1 cellular context compared by ENCODE assay signal in genomic region chr20:38165089-38165965, GRCh38.
TF ChIP-seq lines count a peak whose summit lies in the region.

Gene TGM2 (minus strand): TSS chr20:38165270. CDS start chr20:38165198, 72 bp downstream.

TF ChIP-seq in HepG2, 621 proteins besides CTCF, POLR2A, EP300 and RAD21 (continued from another document and continues in another):
- TF ChIP-seq ATF2 (CRISPR knock-in tag; IDR thresholded peaks at IDR 0.05) (peak; percentile 63), TFDP2 (CRISPR knock-in tag; IDR thresholded peaks at IDR 0.05) (peak; percentile 79), JUN (CRISPR knock-in tag; IDR thresholded peaks at IDR 0.05) (peak; percentile 67; the same call in 1 of the 2 replicates), ZNF264 (CRISPR knock-in tag; IDR thresholded peaks at IDR 0.05) (no peak), CCAR2 (optimal IDR thresholded peaks at IDR 0.05; ENCODE audit: low read depth, low read length) (no peak), SRSF4 (IDR thresholded peaks at IDR 0.05; ENCODE audit: low read depth, low read length, poor library complexity, severe bottlenecking) (no peak), KLF16 (CRISPR knock-in tag; IDR thresholded peaks at IDR 0.05) (peak in 1 of 2 experiments; percentile 95; a peak in 2 of 4 replicates), ZNF354B (CRISPR knock-in tag; IDR thresholded peaks at IDR 0.05) (no peak), ETV5 (CRISPR knock-in tag; IDR thresholded peaks at IDR 0.05; ENCODE audit: borderline replicate concordance) (peak; percentile 78), ZSCAN9 (CRISPR knock-in tag; IDR thresholded peaks at IDR 0.05; ENCODE audit: borderline replicate concordance) (peak; percentile 93), PHB2 (IDR thresholded peaks at IDR 0.05; ENCODE audit: partially characterized antibody) (no peak), ZNF552 (CRISPR knock-in tag; IDR thresholded peaks at IDR 0.05; ENCODE audit: borderline replicate concordance) (no peak), ZNF256 (CRISPR knock-in tag; conservative IDR thresholded peaks at IDR 0.05) (no peak), ZNF558 (CRISPR knock-in tag; IDR thresholded peaks at IDR 0.05; ENCODE audit: borderline replicate concordance) (no peak; the same call in 1 of the 2 replicates), MATR3 (CRISPR knock-in tag; IDR thresholded peaks at IDR 0.05) (no peak), THAP7 (CRISPR knock-in tag; IDR thresholded peaks at IDR 0.05) (no peak), ZNF878 (CRISPR knock-in tag; IDR thresholded peaks at IDR 0.05) (0 out of 2 replicates have a peak, but pooled peaks have one; percentile 28), ISX (CRISPR knock-in tag; conservative IDR thresholded peaks at IDR 0.05) (no peak), ZNF234 (CRISPR knock-in tag; conservative IDR thresholded peaks at IDR 0.05) (0 out of 2 replicates have a peak, but pooled peaks have one; percentile 73), LRRFIP1 (CRISPR knock-in tag; conservative IDR thresholded peaks at IDR 0.05) (no peak; the same call in 1 of the 2 replicates), DRAP1 (CRISPR knock-in tag; IDR thresholded peaks at IDR 0.05) (peak; percentile 86), ZNF451 (CRISPR knock-in tag; IDR thresholded peaks at IDR 0.05) (peak; percentile 93), AHDC1 (CRISPR knock-in tag; IDR thresholded peaks at IDR 0.05; ENCODE audit: borderline replicate concordance) (no peak; the same call in 1 of the 2 replicates), CAMTA2 (CRISPR knock-in tag; IDR thresholded peaks at IDR 0.05; ENCODE audit: borderline replicate concordance) (0 out of 2 replicates have a peak, but pooled peaks have one; percentile 55), JDP2 (CRISPR knock-in tag; IDR thresholded peaks at IDR 0.05; ENCODE audit: borderline replicate concordance) (no peak), TOPORS (CRISPR knock-in tag; IDR thresholded peaks at IDR 0.05) (0 out of 2 replicates have a peak, but pooled peaks have one; percentile 46), ZNF3 (CRISPR knock-in tag; IDR thresholded peaks at IDR 0.05) (no peak), ATAD3A (CRISPR knock-in tag; IDR thresholded peaks at IDR 0.05) (no peak), CCDC6 (CRISPR knock-in tag; IDR thresholded peaks at IDR 0.05) (0 out of 2 replicates have a peak, but pooled peaks have one; percentile 37), THRA (CRISPR knock-in tag; IDR thresholded peaks at IDR 0.05; ENCODE audit: borderline replicate concordance) (peak; percentile 65; the same call in 1 of the 2 replicates), ZNF34 (CRISPR knock-in tag; IDR thresholded peaks at IDR 0.05; ENCODE audit: borderline replicate concordance) (peak; percentile 90; the same call in 1 of the 2 replicates), CREBL2 (CRISPR knock-in tag; IDR thresholded peaks at IDR 0.05; ENCODE audit: borderline replicate concordance) (no peak), ZNF678 (CRISPR knock-in tag; IDR thresholded peaks at IDR 0.05) (no peak), PAXIP1 (CRISPR knock-in tag; conservative IDR thresholded peaks at IDR 0.05) (peak; percentile 81), ZNF501 (CRISPR knock-in tag; IDR thresholded peaks at IDR 0.05) (peak; percentile 88), ZNF737 (CRISPR knock-in tag; IDR thresholded peaks at IDR 0.05; ENCODE audit: borderline replicate concordance) (no peak), ZBTB46 (CRISPR knock-in tag; IDR thresholded peaks at IDR 0.05; ENCODE audit: borderline replicate concordance) (0 out of 2 replicates have a peak, but pooled peaks have one; percentile 66), FOXK1 (CRISPR knock-in tag; IDR thresholded peaks at IDR 0.05; ENCODE audit: borderline replicate concordance, low read depth) (peak; percentile 92), PHF8 (CRISPR knock-in tag; IDR thresholded peaks at IDR 0.05) (peak; percentile 54), GTF2F1 (IDR thresholded peaks at IDR 0.05; ENCODE audit: low read length) (0 out of 2 replicates have a peak, but pooled peaks have one; percentile 26), TBX3 (IDR thresholded peaks at IDR 0.05; ENCODE audit: borderline replicate concordance) (no peak)
